In the genomic region with DNA sequence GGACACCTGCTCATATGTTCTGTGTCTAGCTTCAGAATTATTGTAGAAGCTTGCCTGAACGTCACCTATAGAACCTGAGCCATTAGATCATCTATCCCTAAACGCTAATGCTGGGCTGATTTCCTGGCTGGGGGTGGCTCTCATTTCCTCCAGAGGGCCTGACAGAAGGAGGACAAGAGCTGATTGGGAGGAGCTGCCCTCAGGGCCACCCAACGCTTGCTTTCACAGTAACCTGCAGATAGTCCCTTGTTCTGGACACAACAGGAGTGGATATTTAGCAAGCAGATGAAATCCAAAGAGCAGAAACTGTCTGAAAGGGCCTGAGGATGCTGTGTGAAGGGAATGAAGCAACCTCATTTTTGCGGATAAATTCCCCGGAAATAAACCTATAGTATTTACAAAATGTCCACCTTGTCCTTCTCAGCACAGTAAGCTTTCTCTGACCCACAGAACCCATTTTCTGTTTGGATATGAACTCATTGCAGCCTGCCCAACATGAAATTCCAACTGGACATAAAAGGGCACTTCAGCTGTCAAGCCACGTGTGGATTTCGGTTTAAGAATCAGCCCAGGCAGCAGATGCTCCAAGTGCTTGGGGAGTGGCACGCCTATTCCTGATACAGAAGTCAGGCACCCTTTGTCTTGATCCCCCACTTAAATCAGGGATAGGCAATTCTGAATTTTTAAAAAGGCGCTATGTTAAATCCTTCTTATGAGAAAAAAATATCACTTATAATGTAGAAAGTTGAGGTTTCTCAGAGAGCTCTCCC, we compare ENCODE assay signal across 11 cellular contexts. TPM values are rescaled to one million over a fixed set of nuclear protein-coding genes. Genes with fewer than 3 reads are reported as not detected.
DNase-seq lines count a peak whose midpoint lies in the region; ATAC-seq, FAIRE-seq and TF ChIP-seq lines count a peak whose summit lies in the region.
"Had no signal": no experiment of that assay in that cellular context is flagged by ENCODE, and none has a peak within 500 bp of the region (broad histone marks: within the 10 kb centered on the region; RNA-seq: fewer than 3 reads in every experiment).

No MANE protein-coding gene starts in this region.

- peak; percentile 31 for DNase-seq in NCI-H1105 treated with DMSO at 0.1 percent for 48 hours (lab: John Stamatoyannopoulos, UW)
- DNase-seq in NCI-H1105 (lab: John Stamatoyannopoulos, UW): no peak
- peak; percentile 73 for DNase-seq in SK-N-DZ (ENCODE audit: low spot score)
- DNase-seq in HepG2 (ENCODE audit: low spot score): no peak
- no peak for DNase-seq in NCI-H226
- DNase-seq: activated CD4-positive, alpha-beta T cell treated with anti-CD3 and anti-CD28 coated beads for 48 hours; cortex of kidney had no signal

- no TSS peak for BruUV-seq in HepG2 (replicated peaks; lab: Mats Ljungman, UMichigan)

- H3K9me3 ChIP-seq in HepG2 (ENCODE audit: low read length): no peaks in the 10 kb centered on the region

- H3K27ac ChIP-seq in HepG2 (ENCODE audit: extremely low read length, insufficient read depth, low read length) (no peak overlapping the region), temporal lobe (ENCODE audit: low read depth, low read length) (peak overlapping the region; percentile 99)

- WGBS in HepG2 (ENCODE audit: low lambda C conversion rate): 34% methylated on average over 9 of the region's 9 CpGs

- no peak for FAIRE-seq in HepG2 (lab: Jason Lieb, UNC)
- FAIRE-seq: A204.1 had no signal

- TF ChIP-seq RAD21 in HepG2 (CRISPR knock-in tag; IDR thresholded peaks at IDR 0.05): no peak

- TF ChIP-seq EP300 in HepG2 (IDR thresholded peaks at IDR 0.05; ENCODE audit: low read depth in 2 of 2, low read length in 2 of 2) (no peak), HepG2 (CRISPR knock-in tag; IDR thresholded peaks at IDR 0.05; ENCODE audit: borderline replicate concordance) (no peak)

- no peak for TF ChIP-seq CTCF in HepG2 (CRISPR knock-in tag; IDR thresholded peaks at IDR 0.05)

- in situ Hi-C loops in HepG2 (cut with HindIII; ENCODE audit: extremely low pct_ligation_motif_present, low pct_unique_long_range_greater_than_20kb): no loop called here

- no peak overlapping the region for H3K9ac ChIP-seq in HepG2 (ENCODE audit: insufficient read depth, low read depth, low read length)

- no peaks in the 10 kb centered on the region for H4K20me1 ChIP-seq in HepG2 (ENCODE audit: insufficient read depth, low read length)

- peaks cover 33% of the 10 kb centered on the region for H3K4me1 ChIP-seq in HepG2 (ENCODE audit: insufficient read depth, low read length)

- H3K36me3 ChIP-seq in HepG2 (replicated peaks in 1 of 2; ENCODE audit: control insufficient read depth in 1 of 2, insufficient read depth in 2 of 2, low read length in 2 of 2): no peaks in the 10 kb centered on the region

- intact Hi-C loops in HepG2 (cut with micrococcal nuclease; ENCODE audit: unreplicated experiment): no loop called here

- H2AFZ ChIP-seq in HepG2 (ENCODE audit: low read length): peak overlapping the region; percentile 42

- TF ChIP-seq POLR2A in HepG2 (IDR thresholded peaks at IDR 0.05; ENCODE audit: insufficient read depth in 1 of 2, low read depth in 2 of 2, low read length in 2 of 2): no peak

- H3K27me3 ChIP-seq in HepG2 (ENCODE audit: control insufficient read depth in 1 of 2, insufficient read depth in 2 of 2, low read length in 2 of 2): peaks cover 0 to 8% of the 10 kb centered on the region in 2 experiments; a peak in 2 of 5 replicates

- CTCF ChIA-PET in HepG2 (lab: Yijun Ruan, JAX; ENCODE audit: low intra/inter-chr PET ratio, low total read pairs): no interaction called here

- no peaks in the 10 kb centered on the region for H3K79me2 ChIP-seq in HepG2 (ENCODE audit: insufficient read depth, low read length)

- ATAC-seq in HepG2: no peak
- ATAC-seq in HG02870 (IDR thresholded peaks at IDR 0.05; ENCODE audit: unreplicated experiment): no peak
- ATAC-seq in HG02571 (IDR thresholded peaks at IDR 0.05; ENCODE audit: unreplicated experiment): no peak

- H3K4me3 ChIP-seq in HepG2 (replicated peaks in 1 of 3; ENCODE audit: insufficient read depth in 1 of 3, low read depth in 2 of 3, low read length in 3 of 3): no peak overlapping the region

- peak overlapping the region; percentile 82; the same call in 1 of the 2 replicates for H3K4me2 ChIP-seq in HepG2 (ENCODE audit: low read depth, low read length)

- POLR2A ChIA-PET in HepG2 (lab: Yijun Ruan, JAX): interaction anchor here (0.5 to 1.3 kb wide), 3 partner anchors 9 to 101 kb away, joined by 3 to 5 read pairs (median 3); no protein-coding TSS in a partner anchor

TF ChIP-seq in HepG2, 621 proteins besides CTCF, POLR2A, EP300 and RAD21 (continues in another document):
- no peak for TF ChIP-seq ZNF451 (CRISPR knock-in tag; IDR thresholded peaks at IDR 0.05)

RNA-seq across cellular contexts. Expression of a gene that starts 32.8 kb away (rescaled TPM):
- polyA plus RNA-seq in SK-N-DZ (2014; cell fraction: cytosol; rRNA removed): 6.9 and 9.3 TPM in 2 replicates
- polyA plus RNA-seq in SK-N-DZ (2014; cell fraction: nucleus; rRNA removed): 0.52 and 4.8 TPM in 2 replicates
- 693 and 807 TPM in 2 replicates for total RNA-seq in HepG2 (2016; rRNA removed; fragmentation: Illumina TruSeq; extraction: Trizol)
- total RNA-seq in HepG2 (2016; cell fraction: cytosol; rRNA removed; fragmentation: Illumina TruSeq; extraction: Trizol; ENCODE audit: low read depth): 65.5 and 78.7 TPM in 2 replicates
- 710 and 734 TPM in 2 replicates for total RNA-seq in HepG2 (2016; cell fraction: insoluble cytoplasmic fraction; rRNA removed; fragmentation: Illumina TruSeq; extraction: Trizol)
- total RNA-seq in HepG2 (2016; cell fraction: membrane; rRNA removed; fragmentation: Illumina TruSeq; extraction: Trizol): 176 and 201 TPM in 2 replicates
- total RNA-seq in HepG2 (2016; cell fraction: nucleus; rRNA removed; fragmentation: Illumina TruSeq; extraction: Trizol): 210 and 226 TPM in 2 replicates
- polyA plus RNA-seq in HepG2 (2011; rRNA removed): 924 and 1,075 TPM in 2 replicates
- 1,098 and 1,321 TPM in 2 replicates for polyA plus RNA-seq in HepG2 (2011; cell fraction: cytosol; rRNA removed)
- 307 and 395 TPM in 2 replicates for polyA plus RNA-seq in HepG2 (2011; cell fraction: nucleus; rRNA removed)
- polyA plus RNA-seq in HepG2 (2012): 285 and 347 TPM in 2 replicates
- polyA plus RNA-seq in HepG2 (2016; cell fraction: cytosol; fragmentation: Illumina TruSeq; extraction: Trizol; ENCODE audit: low read depth): 102 and 118 TPM in 2 replicates
- polyA plus RNA-seq in HepG2 (2016; cell fraction: insoluble cytoplasmic fraction; fragmentation: Illumina TruSeq; extraction: Trizol; ENCODE audit: low read depth): 1,000 and 1,082 TPM in 2 replicates
- 180 and 223 TPM in 2 replicates for polyA plus RNA-seq in HepG2 (2016; cell fraction: membrane; fragmentation: Illumina TruSeq; extraction: Trizol; ENCODE audit: low read depth)
- 338 and 346 TPM in 2 replicates for polyA plus RNA-seq in HepG2 (2016; cell fraction: nucleus; fragmentation: Illumina TruSeq; extraction: Trizol; ENCODE audit: insufficient read depth, low read depth)
- polyA minus RNA-seq in HepG2 (2011; rRNA and poly(A)+ RNA removed; ENCODE audit: low replicate concordance): 2,204 and 5,291 TPM in 2 replicates
- polyA minus RNA-seq in HepG2 (2011; cell fraction: cytosol; rRNA and poly(A)+ RNA removed): 286 and 294 TPM in 2 replicates
- polyA minus RNA-seq in HepG2 (2011; cell fraction: nucleus; rRNA and poly(A)+ RNA removed): 113 and 150 TPM in 2 replicates
- 39.3 TPM for total RNA-seq in temporal lobe

RNA-seq across cellular contexts. Expression of a gene that starts 43.2 kb away (rescaled TPM):
- 3,823 and 4,070 TPM in 2 replicates for polyA plus RNA-seq in SK-N-DZ (2014; cell fraction: cytosol; rRNA removed)
- polyA plus RNA-seq in SK-N-DZ (2014; cell fraction: nucleus; rRNA removed): 973 and 1,840 TPM in 2 replicates
- total RNA-seq in HepG2 (2016; rRNA removed; fragmentation: Illumina TruSeq; extraction: Trizol): 20.7 and 24.4 TPM in 2 replicates
- total RNA-seq in HepG2 (2016; cell fraction: cytosol; rRNA removed; fragmentation: Illumina TruSeq; extraction: Trizol; ENCODE audit: low read depth): 1.2 and 1.9 TPM in 2 replicates
- 21.8 and 22.6 TPM in 2 replicates for total RNA-seq in HepG2 (2016; cell fraction: insoluble cytoplasmic fraction; rRNA removed; fragmentation: Illumina TruSeq; extraction: Trizol)
- 2.5 and 3.1 TPM in 2 replicates for total RNA-seq in HepG2 (2016; cell fraction: membrane; rRNA removed; fragmentation: Illumina TruSeq; extraction: Trizol)
- 9.7 and 10.8 TPM in 2 replicates for total RNA-seq in HepG2 (2016; cell fraction: nucleus; rRNA removed; fragmentation: Illumina TruSeq; extraction: Trizol)
- polyA plus RNA-seq in HepG2 (2011; rRNA removed): 24.8 and 35.5 TPM in 2 replicates
- polyA plus RNA-seq in HepG2 (2011; cell fraction: cytosol; rRNA removed): 29.2 and 42.3 TPM in 2 replicates
- 8.6 and 13.4 TPM in 2 replicates for polyA plus RNA-seq in HepG2 (2011; cell fraction: nucleus; rRNA removed)
- 2.2 and 4.9 TPM in 2 replicates for polyA plus RNA-seq in HepG2 (2012)
- polyA plus RNA-seq in HepG2 (2016; cell fraction: cytosol; fragmentation: Illumina TruSeq; extraction: Trizol; ENCODE audit: low read depth): 1.6 and 1.7 TPM in 2 replicates
- 19.5 and 22.1 TPM in 2 replicates for polyA plus RNA-seq in HepG2 (2016; cell fraction: insoluble cytoplasmic fraction; fragmentation: Illumina TruSeq; extraction: Trizol; ENCODE audit: low read depth)
- polyA plus RNA-seq in HepG2 (2016; cell fraction: membrane; fragmentation: Illumina TruSeq; extraction: Trizol; ENCODE audit: low read depth): 1.7 and 1.8 TPM in 2 replicates
- polyA plus RNA-seq in HepG2 (2016; cell fraction: nucleus; fragmentation: Illumina TruSeq; extraction: Trizol; ENCODE audit: insufficient read depth, low read depth): 9.8 and 11.3 TPM in 2 replicates
- 18.9 and 36.9 TPM in 2 replicates for polyA minus RNA-seq in HepG2 (2011; rRNA and poly(A)+ RNA removed; ENCODE audit: low replicate concordance)
- 7.2 and 13.3 TPM in 2 replicates for polyA minus RNA-seq in HepG2 (2011; cell fraction: cytosol; rRNA and poly(A)+ RNA removed)
- polyA minus RNA-seq in HepG2 (2011; cell fraction: nucleus; rRNA and poly(A)+ RNA removed): 3.5 and 6.6 TPM in 2 replicates
- 6,946 TPM for total RNA-seq in temporal lobe

Comparison
In these comparisons a context has a peak if more than half of its experiments do, and no peak if none do; other contexts are left out.
1. DNase-seq: peak in NCI-H1105 treated with DMSO at 0.1 percent for 48 hours (single experiment) and SK-N-DZ (single experiment); none in NCI-H1105 (single experiment), HepG2 (single experiment) and NCI-H226 (single experiment).
2. RNA of a gene that starts 43.2 kb away (total RNA-seq): 6,946 TPM in temporal lobe (single experiment); 1.2 to 24.4 TPM in HepG2; every median in the first group is over 100 times any median in the second.